1 cellular context compared by ENCODE assay signal in genomic region chr10:44974628-44975431, GRCh38.
A peak's percentile ranks its signal among the peaks of the same experiment; 100 is the strongest.
TF ChIP-seq lines count a peak whose summit lies in the region.

No MANE protein-coding gene starts in this region.

TF ChIP-seq in SK-N-SH, 30 proteins besides CTCF, POLR2A, EP300 and RAD21 (continued from another document):
- TF ChIP-seq, protein P1, sequence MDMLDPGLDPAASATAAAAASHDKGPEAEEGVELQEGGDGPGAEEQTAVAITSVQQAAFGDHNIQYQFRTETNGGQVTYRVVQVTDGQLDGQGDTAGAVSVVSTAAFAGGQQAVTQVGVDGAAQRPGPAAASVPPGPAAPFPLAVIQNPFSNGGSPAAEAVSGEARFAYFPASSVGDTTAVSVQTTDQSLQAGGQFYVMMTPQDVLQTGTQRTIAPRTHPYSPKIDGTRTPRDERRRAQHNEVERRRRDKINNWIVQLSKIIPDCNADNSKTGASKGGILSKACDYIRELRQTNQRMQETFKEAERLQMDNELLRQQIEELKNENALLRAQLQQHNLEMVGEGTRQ (IDR thresholded peaks at IDR 0.05; ENCODE audit: borderline replicate concordance, low read depth, low read length), result no peak
- TF ChIP-seq REST (IDR thresholded peaks at IDR 0.05; ENCODE audit: low read depth, low read length) (peak; percentile 8; the same call in 1 of the 2 replicates), JUND (IDR thresholded peaks at IDR 0.05) (no peak), NRF1 (IDR thresholded peaks at IDR 0.05; ENCODE audit: low read depth, low read length) (no peak), SMC3 (IDR thresholded peaks at IDR 0.05; ENCODE audit: low read depth, low read length) (peak; percentile 80), TEAD4 (IDR thresholded peaks at IDR 0.05; ENCODE audit: borderline replicate concordance, insufficient read depth) (no peak), TAF1 (IDR thresholded peaks at IDR 0.05; ENCODE audit: borderline replicate concordance, low read depth, low read length) (0 out of 2 replicates have a peak, but pooled peaks have one; percentile 28), MXI1 (IDR thresholded peaks at IDR 0.05; ENCODE audit: low read depth, low read length) (no peak), POLR2AphosphoS5 (IDR thresholded peaks at IDR 0.05; ENCODE audit: low read depth, low read length) (peak; percentile 49; the same call in 1 of the 2 replicates), FOSL2 (IDR thresholded peaks at IDR 0.05; ENCODE audit: borderline replicate concordance, low read depth) (no peak)
